In genomic region chr16:49527621-49528020, GRCh38 we compare ENCODE assay signal across 9 cellular contexts.
A peak's percentile ranks its signal among the peaks of the same experiment; 100 is the strongest.
DNase-seq lines count a peak whose midpoint lies in the region; ATAC-seq and TF ChIP-seq lines count a peak whose summit lies in the region.
"Had no signal": no experiment of that assay in that cellular context is flagged by ENCODE, and none has a peak within 500 bp of the region (broad histone marks: within the 10 kb centered on the region; RNA-seq: fewer than 3 reads in every experiment).

No MANE protein-coding gene starts in this region.

- no peaks in the 10 kb centered on the region for H3K27me3 Mint-ChIP-seq in CD4-positive, alpha-beta T cell

- H3K36me3 ChIP-seq in NT2/D1 (ENCODE audit: insufficient read depth, insufficient read length, low read length) (peaks cover 21% of the 10 kb centered on the region), ovary (no peaks in the 10 kb centered on the region)
- no peaks in the 10 kb centered on the region for H3K36me3 ChIP-seq in effector memory CD4-positive, alpha-beta T cell (ENCODE audit: control insufficient read depth, insufficient read depth, low read length)

- no peaks in the 10 kb centered on the region for H3K36me3 Mint-ChIP-seq in CD4-positive, alpha-beta T cell (ENCODE audit: low read depth)

- TF ChIP-seq POLR2A in ovary (IDR thresholded peaks at IDR 0.05) = no peak

- POLR2A ChIA-PET in CD4-positive, alpha-beta T cell (lab: Charles Lee) = interaction anchor here (1.0 kb wide), 1 partner anchor 39 kb away, joined by 4 read pairs; no protein-coding TSS in a partner anchor

- ATAC-seq in CD4-positive, alpha-beta T cell (ENCODE audit: poor library complexity) = no peak
- ATAC-seq in foreskin keratinocyte = no peak

- H3K4me3 ChIP-seq in NT2/D1 (ENCODE audit: insufficient read length, low read depth) = no peak overlapping the region
- H3K4me3 ChIP-seq in effector memory CD4-positive, alpha-beta T cell (ENCODE audit: insufficient read depth, low read depth, low read length, poor library complexity, severe bottlenecking) = peak overlapping the region; percentile 3
- H3K4me3 ChIP-seq in ovary = peak overlapping the region; percentile 25

- H3K27ac ChIP-seq in CD4-positive, alpha-beta T cell (ENCODE audit: low read depth, low read length) = no peak overlapping the region
- H3K27ac ChIP-seq in effector memory CD4-positive, alpha-beta T cell (ENCODE audit: insufficient read depth, low read length, poor library complexity, severe bottlenecking) = no peak overlapping the region
- H3K27ac ChIP-seq in ovary (peak overlapping the region in 1 of 2 donors; percentile 52), foreskin keratinocyte (no peak overlapping the region)

- WGBS in ovary, 3 donors = 79 to 87% (median 79%) methylated on average over 7 of the region's 7 CpGs

- H3K4me1 ChIP-seq in NT2/D1 (ENCODE audit: insufficient read depth, insufficient read length) (peaks cover 28% of the 10 kb centered on the region), ovary (ENCODE audit: insufficient read depth) (peaks cover 11% of the 10 kb centered on the region), foreskin keratinocyte (no peaks in the 10 kb centered on the region)
- peaks cover 6% of the 10 kb centered on the region for H3K4me1 ChIP-seq in effector memory CD4-positive, alpha-beta T cell (ENCODE audit: control insufficient read depth, insufficient read depth, low read length, poor library complexity, severe bottlenecking)

- H3K9me3 ChIP-seq in CD4-positive, alpha-beta T cell (ENCODE audit: control insufficient read depth, low read length) = no peaks in the 10 kb centered on the region
- no peaks in the 10 kb centered on the region for H3K9me3 ChIP-seq in NT2/D1 (ENCODE audit: insufficient read depth, low read length)
- no peaks in the 10 kb centered on the region for H3K9me3 ChIP-seq in effector memory CD4-positive, alpha-beta T cell (ENCODE audit: control insufficient read depth, low read length)
- no peaks in the 10 kb centered on the region for H3K9me3 ChIP-seq in ovary

- CTCF ChIA-PET in CD4-positive, alpha-beta T cell (lab: Charles Lee) = no interaction called here

- TF ChIP-seq CTCF in CD4-positive, alpha-beta T cell (IDR thresholded peaks at IDR 0.05) = no peak
- no peak for TF ChIP-seq CTCF in ovary (IDR thresholded peaks at IDR 0.05)
- TF ChIP-seq CTCF in GM13977 (IDR thresholded peaks at IDR 0.05; ENCODE audit: extremely low read depth, insufficient read depth, missing control alignments) = no peak
- TF ChIP-seq CTCF in foreskin keratinocyte (conservative IDR thresholded peaks at IDR 0.05) = no peak

- no peak for TF ChIP-seq EP300 in ovary (IDR thresholded peaks at IDR 0.05)

- H3K27ac Mint-ChIP-seq in CD4-positive, alpha-beta T cell = peak overlapping the region; percentile 95

- H3K9me3 Mint-ChIP-seq in CD4-positive, alpha-beta T cell = no peaks in the 10 kb centered on the region

- intact Hi-C loops in CD4-positive, alpha-beta T cell (cut with DNase I, micrococcal nuclease) = no loop called here
- intact Hi-C loops in ovary (cut with DNase I) = no loop called here

- in situ Hi-C loops in GM13977 (cut with MboI; ENCODE audit: low pct_unique_long_range_greater_than_20kb, low sequenced_read_pairs, unreplicated experiment) = no loop called here

- DNase-seq in CD4-positive, alpha-beta T cell = no peak
- no peak for DNase-seq in NT2/D1 (ENCODE audit: low read depth, low spot score)
- no peak for DNase-seq in effector memory CD4-positive, alpha-beta T cell
- DNase-seq in ovary = peak in 1 of 5 donors; percentile 44
- no peak for DNase-seq in activated gamma-delta T cell (lab: John Stamatoyannopoulos, UW)
- no peak for DNase-seq in GM13977 (ENCODE audit: low spot score)
- no peak for DNase-seq in NCI-H187 treated with DMSO at 0.1 percent for 48 hours (lab: John Stamatoyannopoulos, UW)
- DNase-seq in foreskin keratinocyte = no peak
- DNase-seq: stimulated activated CD4-positive, alpha-beta T cell treated with anti-CD3 and anti-CD28 coated beads, Interleukin-12 subunit alpha, Interleukin-12 subunit beta, amount 100 ng/mL, for 4 hours had no signal

- H3K4me3 Mint-ChIP-seq in CD4-positive, alpha-beta T cell = peak overlapping the region; percentile 93

- peaks cover 23% of the 10 kb centered on the region for H3K4me1 Mint-ChIP-seq in CD4-positive, alpha-beta T cell (ENCODE audit: low read depth)

- peak overlapping the region; percentile 9 for H3K9ac ChIP-seq in NT2/D1 (ENCODE audit: insufficient read length, low read depth)

- H3K27me3 ChIP-seq in CD4-positive, alpha-beta T cell (ENCODE audit: control insufficient read depth, insufficient read depth, low read length) = no peaks in the 10 kb centered on the region
- no peaks in the 10 kb centered on the region for H3K27me3 ChIP-seq in NT2/D1 (ENCODE audit: insufficient read depth, insufficient read length)
- H3K27me3 ChIP-seq in effector memory CD4-positive, alpha-beta T cell (replicated peaks; ENCODE audit: control insufficient read depth, insufficient read depth, low read length, poor library complexity, severe bottlenecking) = no peaks in the 10 kb centered on the region
- no peaks in the 10 kb centered on the region for H3K27me3 ChIP-seq in ovary
- no peaks in the 10 kb centered on the region for H3K27me3 ChIP-seq in foreskin keratinocyte
